ENCODE assay signal across 1 cellular context in the genomic region with DNA sequence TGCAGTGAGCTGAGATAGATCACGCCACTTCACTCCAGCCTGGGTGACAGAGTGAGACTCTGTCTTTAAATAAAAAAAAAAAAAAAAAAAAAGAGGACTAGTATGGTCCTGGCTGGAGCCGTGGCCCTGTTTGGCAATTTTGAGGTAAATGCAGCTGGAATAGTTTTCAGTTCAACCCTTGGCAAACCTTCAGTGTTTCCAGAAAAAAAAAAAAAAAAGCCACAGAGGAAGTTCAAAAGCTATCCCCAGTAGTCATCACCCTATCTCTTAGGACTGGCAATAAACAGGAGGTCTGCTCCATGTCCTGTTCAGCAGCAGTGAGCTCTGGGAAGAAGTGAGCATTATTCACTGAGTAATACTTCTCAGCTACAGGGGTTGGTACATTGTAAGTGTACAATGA.
A peak's percentile ranks its signal among the peaks of the same experiment; 100 is the strongest.
TF ChIP-seq lines count a peak whose summit lies in the region.

No MANE protein-coding gene starts in this region.

TF ChIP-seq in SK-N-SH, 30 proteins besides CTCF, POLR2A, EP300 and RAD21 (continued from another document):
- TF ChIP-seq, protein P1, sequence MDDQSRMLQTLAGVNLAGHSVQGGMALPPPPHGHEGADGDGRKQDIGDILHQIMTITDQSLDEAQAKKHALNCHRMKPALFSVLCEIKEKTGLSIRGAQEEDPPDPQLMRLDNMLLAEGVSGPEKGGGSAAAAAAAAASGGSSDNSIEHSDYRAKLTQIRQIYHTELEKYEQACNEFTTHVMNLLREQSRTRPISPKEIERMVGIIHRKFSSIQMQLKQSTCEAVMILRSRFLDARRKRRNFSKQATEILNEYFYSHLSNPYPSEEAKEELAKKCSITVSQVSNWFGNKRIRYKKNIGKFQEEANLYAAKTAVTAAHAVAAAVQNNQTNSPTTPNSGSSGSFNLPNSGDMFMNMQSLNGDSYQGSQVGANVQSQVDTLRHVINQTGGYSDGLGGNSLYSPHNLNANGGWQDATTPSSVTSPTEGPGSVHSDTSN (IDR thresholded peaks at IDR 0.05): peak; percentile 30; the same call in 1 of the 2 replicates
- TF ChIP-seq POLR2AphosphoS5 (IDR thresholded peaks at IDR 0.05; ENCODE audit: low read depth, low read length): no peak
- no peak for TF ChIP-seq GABPA (IDR thresholded peaks at IDR 0.05; ENCODE audit: low read depth)
- no peak for TF ChIP-seq EZH2phosphoT487 (IDR thresholded peaks at IDR 0.05; ENCODE audit: borderline replicate concordance, low read depth)
- TF ChIP-seq RXRA (IDR thresholded peaks at IDR 0.05; ENCODE audit: borderline replicate concordance, low read depth): peak; percentile 42; the same call in 1 of the 2 replicates
TF ChIP-seq in SK-N-SH: peak in this region for 6.
